ENCODE assay signal across 9 cellular contexts in the genomic region with DNA sequence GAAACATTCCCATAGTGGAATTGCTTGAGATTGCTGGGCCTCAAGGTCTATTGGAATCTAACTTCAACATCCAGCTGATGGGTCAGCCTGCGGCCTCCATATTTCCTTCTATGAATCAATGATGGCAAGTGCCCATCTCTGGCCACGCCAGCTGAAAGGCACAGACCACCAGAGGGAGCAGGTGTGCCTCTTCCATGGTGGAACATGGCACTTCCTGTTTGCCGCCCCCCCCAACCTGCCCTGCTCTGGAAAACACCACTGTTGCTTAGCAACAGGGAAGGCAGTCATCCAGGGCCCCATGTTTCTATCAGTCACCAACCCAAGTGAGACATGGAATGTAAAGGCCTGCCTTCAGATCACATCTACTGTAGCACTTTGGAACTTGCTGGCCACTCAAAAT. TPM values are rescaled to one million over a fixed set of nuclear protein-coding genes. Genes with fewer than 3 reads are reported as not detected.
A peak's percentile ranks its signal among the peaks of the same experiment; 100 is the strongest.
DNase-seq lines count a peak whose midpoint lies in the region; ATAC-seq and TF ChIP-seq lines count a peak whose summit lies in the region.
"Had no signal": no experiment of that assay in that cellular context is flagged by ENCODE, and none has a peak within 500 bp of the region (broad histone marks: within the 10 kb centered on the region; RNA-seq: fewer than 3 reads in every experiment).

No MANE protein-coding gene starts in this region.

- peak; percentile 70 for ATAC-seq in GM19463 (IDR thresholded peaks at IDR 0.05; ENCODE audit: unreplicated experiment)
- peak; percentile 85 for ATAC-seq in left lobe of liver
- no peak for ATAC-seq in GM21367 (IDR thresholded peaks at IDR 0.05; ENCODE audit: unreplicated experiment)

- H3K4me3 ChIP-seq in BJ (ENCODE audit: low read depth, low read length): no peak overlapping the region

- POLR2A ChIA-PET in BJ (lab: Charles Lee): no interaction called here

- peak; percentile 45 for TF ChIP-seq CTCF in BJ (IDR thresholded peaks at IDR 0.05; ENCODE audit: insufficient read depth, low read depth, low read length)

- no peak overlapping the region for H3K27ac ChIP-seq in caudate nucleus (ENCODE audit: low read depth, low read length)

- peak; percentile 1 for DNase-seq in BJ (ENCODE audit: low read depth)
- peak; percentile 89 for DNase-seq in NCI-H146 (lab: John Stamatoyannopoulos, UW)
- peak; percentile 19 for DNase-seq in T1000 (lab: John Stamatoyannopoulos, UW)
- DNase-seq in caudate nucleus (lab: John Stamatoyannopoulos, UW): peak in 41 of 61 donors; percentile 1 to 80 (median 13)
- DNase-seq in left lobe of liver (ENCODE audit: low spot score): peak; percentile 55
- peak; percentile 14 to 39 (median 31) for DNase-seq in stimulated activated CD4-positive, alpha-beta T cell treated with anti-CD3 and anti-CD28 coated beads, TNF-alpha, amount 100 ng/mL, for 48 hours (ENCODE audit: low read depth in 3 of 3)
- DNase-seq: natural killer cell had no signal

- H3K27me3 ChIP-seq in BJ (ENCODE audit: control insufficient read depth, insufficient read depth, low read length): no peaks in the 10 kb centered on the region

- CTCF ChIA-PET in BJ (lab: Yijun Ruan, JAX): interaction anchor here (0.6 to 1.0 kb wide), 4 partner anchors 9 to 532 kb away, joined by 3 read pairs; no protein-coding TSS in a partner anchor

- H3K36me3 ChIP-seq in BJ (ENCODE audit: control insufficient read depth, insufficient read depth, low read length): no peaks in the 10 kb centered on the region

RNA-seq across cellular contexts. Expression of gene PAGE4, which starts 11.6 kb away (rescaled TPM):
- not detected in 2 replicates for polyA plus RNA-seq in BJ (2011; rRNA removed)
- not detected in 2 replicates for polyA minus RNA-seq in BJ (2011; rRNA and poly(A)+ RNA removed)
- total RNA-seq in left lobe of liver: not detected
- total RNA-seq: natural killer cell had no signal

RNA-seq across cellular contexts. Expression of gene USP27X, which starts 38.6 kb away (rescaled TPM):
- polyA plus RNA-seq in BJ (2011; rRNA removed): 3.0 and 3.4 TPM in 2 replicates
- 3.2 and 3.3 TPM in 2 replicates for polyA minus RNA-seq in BJ (2011; rRNA and poly(A)+ RNA removed)
- total RNA-seq in left lobe of liver: 0.91 TPM

Comparison
In these comparisons a context has a peak if more than half of its experiments do, and no peak if none do; other contexts are left out.
1. DNase-seq: peak in every context shown above with its lines; median percentile 89 in NCI-H146; 55 in left lobe of liver; 31 in stimulated activated CD4-positive, alpha-beta T cell treated with anti-CD3 and anti-CD28 coated beads, TNF-alpha, amount 100 ng/mL, for 48 hours; 19 in T1000; 13 in caudate nucleus; 1 in BJ.